ENCODE assay signal across 8 cellular contexts in the genomic region with DNA sequence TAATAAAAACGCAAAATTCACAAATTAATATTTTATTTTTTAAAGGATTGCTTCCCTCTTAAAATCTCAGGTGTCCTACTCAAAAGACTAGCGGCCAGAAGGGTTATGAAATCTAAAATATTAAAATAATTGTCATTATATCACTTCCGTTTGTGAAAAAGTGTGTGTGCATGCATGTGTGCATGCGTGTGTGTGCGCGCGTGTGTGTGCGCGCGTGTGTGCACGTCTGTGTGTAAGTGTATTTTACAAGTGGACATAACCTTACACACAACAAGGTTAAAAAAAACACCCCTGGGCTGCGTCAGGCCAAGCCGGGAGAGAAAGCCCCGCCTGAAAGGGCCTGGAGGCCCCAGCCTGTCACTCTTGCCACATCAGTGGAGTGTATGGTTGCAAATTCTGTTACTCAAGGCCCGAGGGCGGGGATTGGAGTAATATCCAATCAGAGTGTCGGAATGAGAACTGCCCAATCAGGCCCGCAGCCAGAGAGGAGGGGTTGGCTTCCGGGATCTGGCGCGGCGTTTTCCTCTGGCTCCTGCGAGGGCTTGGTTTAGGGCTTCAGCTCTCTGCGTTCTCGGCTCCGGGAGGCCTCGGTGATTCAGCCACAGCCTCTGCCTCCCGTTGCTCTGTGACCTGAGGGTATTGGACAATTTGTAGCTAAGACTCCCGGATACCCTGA. TPM values are rescaled to one million over a fixed set of nuclear protein-coding genes. Genes with fewer than 3 reads are reported as not detected.
A peak's percentile ranks its signal among the peaks of the same experiment; 100 is the strongest.
DNase-seq lines count a peak whose midpoint lies in the region; ATAC-seq, FAIRE-seq and TF ChIP-seq lines count a peak whose summit lies in the region.
"Not testable (repeated sequence)": the region's sequence is repeated elsewhere in the genome, so short reads cannot be mapped to it uniquely, and the experiment has no call there.

A gene (plus strand): TSS at position 518 of the 676 bp plus-strand sequence. CDS start 168 bp downstream, outside the sequence.

- dilution Hi-C loops in endothelial cell of umbilical vein (cut with MboI; ENCODE audit: extremely low pct_ligation_motif_present, low sequenced_read_pairs): not testable (repeated sequence)

- WGBS in thymus: 71% methylated on average over 23 of the region's 29 CpGs

- H3K9me3 Mint-ChIP-seq in activated naive CD4-positive, alpha-beta T cell treated with anti-CD3 and anti-CD28 coated beads, Interleukin-2, amount 10 ng/mL, durations not matched to agents 7 days and 5 days; osteocyte (ENCODE audit: unreplicated experiment): not testable (repeated sequence)

- POLR2A ChIA-PET in endothelial cell of umbilical vein (lab: Charles Lee): not testable (repeated sequence)

- H3K9me1 ChIP-seq in endothelial cell of umbilical vein (replicated peaks; ENCODE audit: control insufficient read depth, extremely low read depth, insufficient read depth, low read length): not testable (repeated sequence)

- H3K36me3 ChIP-seq in DOHH2 (ENCODE audit: control insufficient read depth, low read length); SJCRH30; endothelial cell of umbilical vein (ENCODE audit: control insufficient read depth in 2 of 2, extremely low read depth in 1 of 2, insufficient read depth in 2 of 2, low read length in 2 of 2); kidney (ENCODE audit: control insufficient read depth in 1 of 2, insufficient read depth in 2 of 2, low read length in 2 of 2); thymus (ENCODE audit: control insufficient read depth, insufficient read depth): not testable (repeated sequence)

- not testable (repeated sequence) for H4K20me1 ChIP-seq in DOHH2 (ENCODE audit: control insufficient read depth, insufficient read depth, low read depth, low read length); endothelial cell of umbilical vein (replicated peaks; ENCODE audit: control insufficient read depth, extremely low read depth, insufficient read depth, low read length)

- not testable (repeated sequence) for H3K27me3 ChIP-seq in DOHH2 (ENCODE audit: control insufficient read depth, low read length); SJCRH30; endothelial cell of umbilical vein (ENCODE audit: control insufficient read depth in 2 of 2, insufficient read depth in 2 of 2, low read length in 2 of 2); thymus (ENCODE audit: control insufficient read depth, insufficient read depth)

- H3K27me3 Mint-ChIP-seq in activated naive CD4-positive, alpha-beta T cell treated with anti-CD3 and anti-CD28 coated beads, Interleukin-2, amount 10 ng/mL, durations not matched to agents 7 days and 5 days; osteocyte (ENCODE audit: unreplicated experiment): not testable (repeated sequence)

- TF ChIP-seq POLR2A in endothelial cell of umbilical vein (IDR thresholded peaks at IDR 0.05; ENCODE audit: low read depth, low read length): not testable (repeated sequence)

- H3K9me2 ChIP-seq in DOHH2 (replicated peaks; ENCODE audit: control insufficient read depth, low read length): not testable (repeated sequence)

- peak; percentile 82 for FAIRE-seq in endothelial cell of umbilical vein (lab: Jason Lieb, UNC)
- FAIRE-seq in kidney (lab: Jason Lieb, UNC): not testable (repeated sequence)

- DNase-seq in SJCRH30: peak in 1 of 2 experiments; percentile 45
- DNase-seq in activated naive CD4-positive, alpha-beta T cell treated with anti-CD3 and anti-CD28 coated beads, Interleukin-2, amount 10 ng/mL, durations not matched to agents 7 days and 5 days: peak; percentile 39
- DNase-seq in endothelial cell of umbilical vein (ENCODE audit: low read depth, low spot score): not testable (repeated sequence)
- peak; percentile 82 for DNase-seq in kidney
- peak; percentile 89 for DNase-seq in osteocyte (ENCODE audit: extremely low spot score, unreplicated experiment)

- H3K4me1 ChIP-seq in DOHH2 (ENCODE audit: control insufficient read depth, low read length): peaks cover 16% of the 10 kb centered on the region
- H3K4me1 ChIP-seq in SJCRH30; endothelial cell of umbilical vein (ENCODE audit: control insufficient read depth, extremely low read depth, insufficient read depth, low read length); kidney (ENCODE audit: control insufficient read depth in 1 of 2, insufficient read depth in 1 of 2, low read depth in 1 of 2, low read length in 2 of 2); thymus (ENCODE audit: control insufficient read depth, insufficient read depth, low read length): not testable (repeated sequence)

- H3K27ac ChIP-seq in DOHH2 (ENCODE audit: low read depth, low read length); SJCRH30; endothelial cell of umbilical vein (ENCODE audit: insufficient read depth, low read depth, low read length); kidney (ENCODE audit: low read depth in 2 of 2, low read length in 2 of 2); thymus (ENCODE audit: low read depth): not testable (repeated sequence)

- not testable (repeated sequence) for BruUV-seq in endothelial cell of umbilical vein (replicated peaks; lab: Mats Ljungman, UMichigan)

- not testable (repeated sequence) for H3K4me2 ChIP-seq in DOHH2 (ENCODE audit: low read length); endothelial cell of umbilical vein (ENCODE audit: insufficient read depth, low read length)

- not testable (repeated sequence) for H3K4me3 Mint-ChIP-seq in activated naive CD4-positive, alpha-beta T cell treated with anti-CD3 and anti-CD28 coated beads, Interleukin-2, amount 10 ng/mL, durations not matched to agents 7 days and 5 days; osteocyte (ENCODE audit: unreplicated experiment)

- not testable (repeated sequence) for TF ChIP-seq CTCF in DOHH2 (IDR thresholded peaks at IDR 0.05; ENCODE audit: low read depth, low read length, poor library complexity, severe bottlenecking); endothelial cell of umbilical vein (IDR thresholded peaks at IDR 0.05; ENCODE audit: extremely low read depth in 1 of 2, insufficient read depth in 1 of 2, low read depth in 1 of 2, low read length in 2 of 2); kidney (IDR thresholded peaks at IDR 0.05; ENCODE audit: borderline replicate concordance, extremely low read depth, insufficient read depth); osteocyte (IDR thresholded peaks at IDR 0.05)

- H3K36me3 Mint-ChIP-seq in activated naive CD4-positive, alpha-beta T cell treated with anti-CD3 and anti-CD28 coated beads, Interleukin-2, amount 10 ng/mL, durations not matched to agents 7 days and 5 days; osteocyte (ENCODE audit: unreplicated experiment): not testable (repeated sequence)

- not testable (repeated sequence) for H3K79me2 ChIP-seq in DOHH2 (ENCODE audit: control insufficient read depth, low read length); endothelial cell of umbilical vein (ENCODE audit: control insufficient read depth, insufficient read depth, low read length)

- ATAC-seq in HG02870 (IDR thresholded peaks at IDR 0.05; ENCODE audit: unreplicated experiment): peak; percentile 33

- peak within 1 kb of the TSS; percentile 41; the same call in 1 of the 2 replicates for H3K4me3 ChIP-seq in DOHH2 (ENCODE audit: low read length)
- H3K4me3 ChIP-seq in SJCRH30; kidney (ENCODE audit: low read length in 2 of 2): not testable (repeated sequence)
- H3K4me3 ChIP-seq in endothelial cell of umbilical vein (replicated peaks in 1 of 3; ENCODE audit: insufficient read depth in 1 of 3, low read depth in 1 of 3, low read length in 3 of 3): peak within 1 kb of the TSS in 1 of 3 experiments; percentile 37
- H3K4me3 ChIP-seq in thymus (ENCODE audit: low read length): peak within 1 kb of the TSS; percentile 17

- H3K9me3 ChIP-seq in DOHH2 (ENCODE audit: control insufficient read depth, insufficient read depth, low read length); SJCRH30 (replicated peaks); endothelial cell of umbilical vein (replicated peaks; ENCODE audit: control insufficient read depth, insufficient read depth, low read length); kidney (ENCODE audit: control insufficient read depth in 1 of 2, low read length in 2 of 2); thymus (ENCODE audit: control insufficient read depth): not testable (repeated sequence)

- H2AFZ ChIP-seq in endothelial cell of umbilical vein (ENCODE audit: low read depth, low read length): not testable (repeated sequence)

- H3K9ac ChIP-seq in endothelial cell of umbilical vein (replicated peaks; ENCODE audit: extremely low read depth, insufficient read depth, low read length); kidney (ENCODE audit: low read length in 2 of 2): not testable (repeated sequence)

- H3K27ac Mint-ChIP-seq in activated naive CD4-positive, alpha-beta T cell treated with anti-CD3 and anti-CD28 coated beads, Interleukin-2, amount 10 ng/mL, durations not matched to agents 7 days and 5 days; osteocyte (ENCODE audit: unreplicated experiment): not testable (repeated sequence)

- H3K4me1 Mint-ChIP-seq in activated naive CD4-positive, alpha-beta T cell treated with anti-CD3 and anti-CD28 coated beads, Interleukin-2, amount 10 ng/mL, durations not matched to agents 7 days and 5 days; osteocyte (ENCODE audit: unreplicated experiment): not testable (repeated sequence)

- intact Hi-C loops in endothelial cell of umbilical vein (cut with micrococcal nuclease); kidney (cut with DNase I): not testable (repeated sequence)

- H3F3A ChIP-seq in DOHH2 (ENCODE audit: control insufficient read depth, insufficient read depth): not testable (repeated sequence)

- CTCF ChIA-PET in activated naive CD4-positive, alpha-beta T cell treated with anti-CD3 and anti-CD28 coated beads, Interleukin-2, amount 10 ng/mL, durations not matched to agents 7 days and 5 days (lab: Charles Lee); endothelial cell of umbilical vein (lab: Charles Lee): not testable (repeated sequence)

RNA-seq across cellular contexts. Expression of the gene that starts here (rescaled TPM):
- total RNA-seq in SJCRH30 (2014; rRNA removed; shearing (Covaris generic)): 24.3 and 27.2 TPM in 2 replicates
- total RNA-seq in endothelial cell of umbilical vein (9.7 and 11.1 TPM in 2 replicates), kidney (18.3 TPM), osteocyte (5.0 and 5.8 TPM in 2 replicates)
- polyA plus RNA-seq in endothelial cell of umbilical vein (1.5 and 1.8 TPM in 2 replicates), kidney (ENCODE audit: insufficient read depth, low read depth, low replicate concordance) (6.0 TPM), thymus (10.2 TPM)
- 1.9 and 2.4 TPM in 2 replicates for polyA plus RNA-seq in endothelial cell of umbilical vein (2011; cell fraction: cytosol; rRNA removed)
- polyA plus RNA-seq in endothelial cell of umbilical vein (2011; cell fraction: nucleus; rRNA removed): 14.9 and 15.0 TPM in 2 replicates
- 2.7 and 3.2 TPM in 2 replicates for polyA plus RNA-seq in endothelial cell of umbilical vein (2012)
- 12.5 and 15.5 TPM in 2 replicates for polyA minus RNA-seq in endothelial cell of umbilical vein
- polyA minus RNA-seq in endothelial cell of umbilical vein (2011; cell fraction: cytosol; rRNA and poly(A)+ RNA removed): not detected
- polyA minus RNA-seq in endothelial cell of umbilical vein (2011; cell fraction: nucleus; rRNA and poly(A)+ RNA removed): 19.3 and 27.8 TPM in 2 replicates
